ENCODE assay signal across 20 cellular contexts in the genomic region with DNA sequence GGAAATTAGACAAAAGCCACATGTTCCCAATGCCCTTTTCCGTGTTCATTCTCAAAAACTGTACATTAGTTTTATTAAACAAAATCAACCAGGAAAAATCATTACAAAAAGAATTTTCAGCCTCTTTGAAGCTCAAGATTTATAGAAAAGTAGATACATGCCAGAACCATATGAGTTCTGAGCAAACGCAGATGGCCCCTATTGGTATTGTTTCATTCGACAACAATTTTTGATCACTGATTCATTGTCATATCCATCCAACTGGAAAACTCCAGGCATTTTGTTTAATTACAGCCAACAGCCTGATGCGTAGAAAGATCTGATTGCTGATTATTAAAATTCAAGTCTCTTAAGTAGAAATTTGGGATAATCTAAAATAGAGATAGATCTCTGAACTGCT.
"Had no signal": no experiment of that assay in that cellular context is flagged by ENCODE, and none has a peak within 500 bp of the region (broad histone marks: within the 10 kb centered on the region; RNA-seq: fewer than 3 reads in every experiment).

No MANE protein-coding gene starts in this region.

- H3K27ac Mint-ChIP-seq: dendritic cell treated with granulocyte-macrophage colony-stimulating factor and Interleukin-4, amounts not matched to agents 40 ng/mL and 50 ng/mL, for 4 days; effector memory CD8-positive, alpha-beta T cell; naive thymus-derived CD8-positive, alpha-beta T cell; stimulated activated memory B cell treated with anti-CD40 and anti-IgM and Interleukin-4, amounts not matched to agents 10 μg/mL and 1 μg/mL and 100 μg/mL, for 72 hours; stimulated activated naive CD8-positive, alpha-beta T cell treated with anti-CD3 and anti-CD28 coated beads, Interleukin-15, Interleukin-2, amounts not matched to agents 100 ng/mL and 50 ng/mL, for 24 hours had no signal

- H3K27me3 ChIP-seq: esophagus squamous epithelium, hepatocyte, spleen, tibial artery, upper lobe of left lung, uterus had no signal

- DNase-seq: effector memory CD8-positive, alpha-beta T cell; esophagus squamous epithelium; foreskin melanocyte; head of caudate nucleus; mucosa of descending colon; naive thymus-derived CD8-positive, alpha-beta T cell; posterior cingulate gyrus; spleen; stimulated activated CD4-positive, alpha-beta T cell treated with anti-CD3 and anti-CD28 coated beads, Interleukin-15, amount 100 ng/mL, for 24 hours; stimulated activated CD4-positive, alpha-beta T cell treated with anti-CD3 and anti-CD28 coated beads, Interleukin-1b, Interleukin-23, amount 100 ng/mL, for 48 hours; stimulated activated CD4-positive, alpha-beta T cell treated with anti-CD3 and anti-CD28 coated beads, Interleukin-4, amount 100 ng/mL, for 24 hours; tibial artery; upper lobe of left lung; uterus had no signal

- H3K9me3 ChIP-seq: esophagus squamous epithelium, mucosa of descending colon, spleen, tibial artery, upper lobe of left lung, uterus had no signal

- H3K36me3 Mint-ChIP-seq: naive thymus-derived CD8-positive, alpha-beta T cell; stimulated activated memory B cell treated with anti-CD40 and anti-IgM and Interleukin-4, amounts not matched to agents 10 μg/mL and 1 μg/mL and 100 μg/mL, for 72 hours had no signal

- H3K27me3 Mint-ChIP-seq: dendritic cell treated with granulocyte-macrophage colony-stimulating factor and Interleukin-4, amounts not matched to agents 40 ng/mL and 50 ng/mL, for 4 days; stimulated activated memory B cell treated with anti-CD40 and anti-IgM and Interleukin-4, amounts not matched to agents 10 μg/mL and 1 μg/mL and 100 μg/mL, for 72 hours; stimulated activated naive CD8-positive, alpha-beta T cell treated with anti-CD3 and anti-CD28 coated beads, Interleukin-15, Interleukin-2, amounts not matched to agents 100 ng/mL and 50 ng/mL, for 24 hours had no signal

- H3K9me3 Mint-ChIP-seq: dendritic cell treated with granulocyte-macrophage colony-stimulating factor and Interleukin-4, amounts not matched to agents 40 ng/mL and 50 ng/mL, for 4 days; effector memory CD8-positive, alpha-beta T cell; stimulated activated memory B cell treated with anti-CD40 and anti-IgM and Interleukin-4, amounts not matched to agents 10 μg/mL and 1 μg/mL and 100 μg/mL, for 72 hours; stimulated activated naive CD8-positive, alpha-beta T cell treated with anti-CD3 and anti-CD28 coated beads, Interleukin-15, Interleukin-2, amounts not matched to agents 100 ng/mL and 50 ng/mL, for 24 hours had no signal

- H3K4me3 Mint-ChIP-seq: dendritic cell treated with granulocyte-macrophage colony-stimulating factor and Interleukin-4, amounts not matched to agents 40 ng/mL and 50 ng/mL, for 4 days; effector memory CD8-positive, alpha-beta T cell; naive thymus-derived CD8-positive, alpha-beta T cell; neural crest cell; stimulated activated memory B cell treated with anti-CD40 and anti-IgM and Interleukin-4, amounts not matched to agents 10 μg/mL and 1 μg/mL and 100 μg/mL, for 72 hours; stimulated activated naive CD8-positive, alpha-beta T cell treated with anti-CD3 and anti-CD28 coated beads, Interleukin-15, Interleukin-2, amounts not matched to agents 100 ng/mL and 50 ng/mL, for 24 hours had no signal

- H3K4me1 Mint-ChIP-seq: naive thymus-derived CD8-positive, alpha-beta T cell; neural crest cell; stimulated activated memory B cell treated with anti-CD40 and anti-IgM and Interleukin-4, amounts not matched to agents 10 μg/mL and 1 μg/mL and 100 μg/mL, for 72 hours had no signal

- ATAC-seq: effector memory CD8-positive, alpha-beta T cell; mucosa of descending colon; naive thymus-derived CD8-positive, alpha-beta T cell; sciatic nerve; stimulated activated memory B cell treated with anti-CD40 and anti-IgM and Interleukin-4, amounts not matched to agents 10 μg/mL and 1 μg/mL and 100 μg/mL, for 72 hours had no signal

- H3K27ac ChIP-seq: esophagus squamous epithelium, hepatocyte, spleen, tibial artery, upper lobe of left lung, uterus had no signal
